In genomic region chr2:63053889-63054725, GRCh38 we compare ENCODE assay signal across 9 cellular contexts. TPM values are rescaled to one million over a fixed set of nuclear protein-coding genes. Genes with fewer than 3 reads are reported as not detected.
DNase-seq lines count a peak whose midpoint lies in the region; ATAC-seq and TF ChIP-seq lines count a peak whose summit lies in the region.
"Had no signal": no experiment of that assay in that cellular context is flagged by ENCODE, and none has a peak within 500 bp of the region (broad histone marks: within the 10 kb centered on the region; RNA-seq: fewer than 3 reads in every experiment).

No MANE protein-coding gene starts in this region.

- H3K27ac ChIP-seq in right cardiac atrium (ENCODE audit: low read length): no peak overlapping the region

- H3K9me3 Mint-ChIP-seq in activated CD4-positive, alpha-beta memory T cell treated with anti-CD3 and anti-CD28 coated beads for 36 hours: no peaks in the 10 kb centered on the region

- H3K4me2 ChIP-seq in skeletal muscle satellite cell (ENCODE audit: low read length): peak overlapping the region; percentile 63

- CTCF ChIA-PET in activated CD4-positive, alpha-beta memory T cell treated with anti-CD3 and anti-CD28 coated beads for 36 hours (lab: Charles Lee): no interaction called here

- H3K4me3 ChIP-seq in right cardiac atrium (ENCODE audit: low read length): peak overlapping the region; percentile 27
- H3K4me3 ChIP-seq in skeletal muscle satellite cell (ENCODE audit: low read length): no peak overlapping the region

- TF ChIP-seq CTCF in GM12874 (IDR thresholded peaks at IDR 0.05; ENCODE audit: insufficient read depth, low read depth, low read length): peak; percentile 81

- no peak overlapping the region for H3K27ac Mint-ChIP-seq in activated CD4-positive, alpha-beta memory T cell treated with anti-CD3 and anti-CD28 coated beads for 36 hours

- POLR2A ChIA-PET in activated CD4-positive, alpha-beta memory T cell treated with anti-CD3 and anti-CD28 coated beads for 36 hours (lab: Charles Lee): interaction anchor here (0.5 kb wide), 1 partner anchor 70 kb away, joined by 4 read pairs; no protein-coding TSS in a partner anchor

- peak overlapping the region; percentile 47 for H3K4me3 Mint-ChIP-seq in activated CD4-positive, alpha-beta memory T cell treated with anti-CD3 and anti-CD28 coated beads for 36 hours

- H3K4me1 Mint-ChIP-seq in activated CD4-positive, alpha-beta memory T cell treated with anti-CD3 and anti-CD28 coated beads for 36 hours (ENCODE audit: low read depth): peaks cover 71% of the 10 kb centered on the region

- ATAC-seq in right cardiac atrium: no peak
- ATAC-seq in GM21447 (IDR thresholded peaks at IDR 0.05; ENCODE audit: unreplicated experiment): no peak
- ATAC-seq in GM21825 (IDR thresholded peaks at IDR 0.05; ENCODE audit: unreplicated experiment): no peak

- H3K9me3 ChIP-seq in right cardiac atrium (ENCODE audit: control insufficient read depth, low read length) (no peaks in the 10 kb centered on the region), skeletal muscle satellite cell (replicated peaks; ENCODE audit: low read length) (peaks cover 2% of the 10 kb centered on the region)

- H3K4me1 ChIP-seq in right cardiac atrium (ENCODE audit: control insufficient read depth, insufficient read depth, low read length) (peaks cover 12% of the 10 kb centered on the region), skeletal muscle satellite cell (ENCODE audit: control insufficient read depth, insufficient read depth, low read length) (peaks cover 37% of the 10 kb centered on the region)

- intact Hi-C loops in activated CD4-positive, alpha-beta memory T cell treated with anti-CD3 and anti-CD28 coated beads for 36 hours (cut with micrococcal nuclease): loop anchor here (5.0 kb wide), 1 partner anchor 347 kb away; the partner anchor contains the start of gene EHBP1
- intact Hi-C loops in right cardiac atrium (cut with DNase I): no loop called here

- H3K36me3 ChIP-seq in skeletal muscle satellite cell (ENCODE audit: insufficient read depth, low read length): no peaks in the 10 kb centered on the region

- peaks cover 81% of the 10 kb centered on the region for H3K27me3 Mint-ChIP-seq in activated CD4-positive, alpha-beta memory T cell treated with anti-CD3 and anti-CD28 coated beads for 36 hours

- H3K36me3 Mint-ChIP-seq in activated CD4-positive, alpha-beta memory T cell treated with anti-CD3 and anti-CD28 coated beads for 36 hours: no peaks in the 10 kb centered on the region

- peak; percentile 55 for DNase-seq in activated CD4-positive, alpha-beta memory T cell treated with anti-CD3 and anti-CD28 coated beads for 36 hours
- peak in 1 of 3 donors; percentile 28 for DNase-seq in right cardiac atrium
- DNase-seq in cortex of kidney (lab: John Stamatoyannopoulos, UW): no peak
- no peak for DNase-seq in NOMO-1 treated with DMSO at 0.1 percent for 48 hours (lab: John Stamatoyannopoulos, UW; ENCODE audit: unreplicated experiment)
- DNase-seq: NCI-H69 had no signal

- H3K27me3 ChIP-seq in right cardiac atrium (ENCODE audit: control insufficient read depth, insufficient read depth) (no peaks in the 10 kb centered on the region), skeletal muscle satellite cell (ENCODE audit: control insufficient read depth, insufficient read depth, low read length) (peaks cover 66% of the 10 kb centered on the region)

- 9% methylated on average over 51 of the region's 51 CpGs for WGBS in right cardiac atrium

- H3K9ac ChIP-seq in skeletal muscle satellite cell (ENCODE audit: low read depth, low read length): no peak overlapping the region

RNA-seq across cellular contexts. Expression of gene OTX1, which starts 3.5 kb away (rescaled TPM):
- not detected for total RNA-seq in activated CD4-positive, alpha-beta memory T cell treated with anti-CD3 and anti-CD28 coated beads for 36 hours
- not detected for total RNA-seq in right cardiac atrium
- not detected for polyA plus RNA-seq in right cardiac atrium
- not detected in 2 replicates for total RNA-seq in skeletal muscle satellite cell (2012; rRNA removed)
